In genomic region chr20:41003143-41003932, GRCh38 we compare ENCODE assay signal across 8 cellular contexts. TPM values are rescaled to one million over a fixed set of nuclear protein-coding genes. Genes with fewer than 3 reads are reported as not detected.
DNase-seq lines count a peak whose midpoint lies in the region; ATAC-seq lines count a peak whose summit lies in the region.

No MANE protein-coding gene starts in this region.

- peak overlapping the region; percentile 95 to 99 (median 97) for H3K27ac Mint-ChIP-seq in CD4-positive, alpha-beta memory T cell
- H3K27ac Mint-ChIP-seq in activated naive CD8-positive, alpha-beta T cell treated with anti-CD3 and anti-CD28 coated beads, Interleukin-2, amount 10 ng/mL, durations not matched to agents 7 days and 5 days, result peak overlapping the region; percentile 90

- H3K4me1 ChIP-seq in CD4-positive, alpha-beta memory T cell (ENCODE audit: insufficient read depth, low read length), result peaks cover 13% of the 10 kb centered on the region
- H3K4me1 ChIP-seq in HUES64 (ENCODE audit: insufficient read depth, low read length), result peaks cover 15% of the 10 kb centered on the region

- H3K27me3 ChIP-seq in CD4-positive, alpha-beta memory T cell (ENCODE audit: insufficient read depth, low read length), result no peaks in the 10 kb centered on the region
- H3K27me3 ChIP-seq in HUES64 (ENCODE audit: insufficient read depth, low read length), result no peaks in the 10 kb centered on the region

- H3K9ac ChIP-seq in HUES64 (ENCODE audit: low read depth, low read length), result peak overlapping the region; percentile 40

- CTCF ChIA-PET in CD4-positive, alpha-beta memory T cell (lab: Charles Lee; ENCODE audit: partially characterized antibody), result interaction anchor here (3.5 kb wide), 1 partner anchor 12 kb away, joined by 16 read pairs; no protein-coding TSS in a partner anchor

- H3K4me3 Mint-ChIP-seq in CD4-positive, alpha-beta memory T cell, result peak overlapping the region; percentile 78 to 90 (median 82)
- peak overlapping the region; percentile 72 for H3K4me3 Mint-ChIP-seq in activated naive CD8-positive, alpha-beta T cell treated with anti-CD3 and anti-CD28 coated beads, Interleukin-2, amount 10 ng/mL, durations not matched to agents 7 days and 5 days

- POLR2A ChIA-PET in CD4-positive, alpha-beta memory T cell (lab: Charles Lee; ENCODE audit: partially characterized antibody), result interaction anchor here (1.0 to 1.8 kb wide), 2 partner anchors 8 to 11 kb away, joined by 3 to 4 read pairs; no protein-coding TSS in a partner anchor
- POLR2A ChIA-PET in activated naive CD8-positive, alpha-beta T cell treated with anti-CD3 and anti-CD28 coated beads, Interleukin-2, amount 10 ng/mL, durations not matched to agents 7 days and 5 days (lab: Charles Lee), result interaction anchor here (1.0 kb wide), 1 partner anchor 11 kb away, joined by 3 read pairs; no protein-coding TSS in a partner anchor

- no peaks in the 10 kb centered on the region for H3K9me3 ChIP-seq in CD4-positive, alpha-beta memory T cell (ENCODE audit: control insufficient read depth in 1 of 2, low read length in 2 of 2)
- H3K9me3 ChIP-seq in HUES64 (ENCODE audit: insufficient read depth, low read depth, low read length), result peaks cover 12% of the 10 kb centered on the region

- peak; percentile 76 to 91 (median 83) for DNase-seq in CD4-positive, alpha-beta memory T cell
- peak; percentile 41 for DNase-seq in T follicular helper cell (ENCODE audit: low read depth)
- DNase-seq in activated naive CD8-positive, alpha-beta T cell treated with anti-CD3 and anti-CD28 coated beads, Interleukin-2, amount 10 ng/mL, durations not matched to agents 7 days and 5 days, result peak; percentile 68
- peak; percentile 19 for DNase-seq in iPS DF 4.7 (ENCODE audit: extremely low read depth, low spot score)
- peak; percentile 79 for DNase-seq in stimulated activated CD4-positive, alpha-beta T cell treated with anti-CD3 and anti-CD28 coated beads, Interleukin-15, amount 100 ng/mL, for 24 hours
- DNase-seq in 8988T, result no peak

- peaks cover 16 to 41% (median 22%) of the 10 kb centered on the region in 4 donors for H3K4me1 Mint-ChIP-seq in CD4-positive, alpha-beta memory T cell
- peaks cover 35% of the 10 kb centered on the region for H3K4me1 Mint-ChIP-seq in activated naive CD8-positive, alpha-beta T cell treated with anti-CD3 and anti-CD28 coated beads, Interleukin-2, amount 10 ng/mL, durations not matched to agents 7 days and 5 days

- H3K27me3 Mint-ChIP-seq in CD4-positive, alpha-beta memory T cell, result no peaks in the 10 kb centered on the region
- H3K27me3 Mint-ChIP-seq in activated naive CD8-positive, alpha-beta T cell treated with anti-CD3 and anti-CD28 coated beads, Interleukin-2, amount 10 ng/mL, durations not matched to agents 7 days and 5 days, result peaks cover 2% of the 10 kb centered on the region

- intact Hi-C loops in CD4-positive, alpha-beta memory T cell (cut with micrococcal nuclease), result loop anchor here (1.0 to 2.0 kb wide), 3 partner anchors 25 to 314 kb away; partner anchors contain the start of genes TOP1 and ZHX3

- H3K36me3 ChIP-seq in CD4-positive, alpha-beta memory T cell (ENCODE audit: insufficient read depth, low read length), result no peaks in the 10 kb centered on the region
- no peaks in the 10 kb centered on the region for H3K36me3 ChIP-seq in HUES64 (ENCODE audit: insufficient read depth, low read length)

- WGBS in HUES64, result 65% methylated on average over 10 of the region's 12 CpGs

- peak overlapping the region; percentile 19 to 60 for H3K4me3 ChIP-seq in CD4-positive, alpha-beta memory T cell (ENCODE audit: low read length in 2 of 2)
- no peak overlapping the region for H3K4me3 ChIP-seq in HUES64 (ENCODE audit: low read length)

- no peaks in the 10 kb centered on the region for H3K36me3 Mint-ChIP-seq in CD4-positive, alpha-beta memory T cell
- H3K36me3 Mint-ChIP-seq in activated naive CD8-positive, alpha-beta T cell treated with anti-CD3 and anti-CD28 coated beads, Interleukin-2, amount 10 ng/mL, durations not matched to agents 7 days and 5 days, result peaks cover 12% of the 10 kb centered on the region

- no peaks in the 10 kb centered on the region for H3K9me3 Mint-ChIP-seq in CD4-positive, alpha-beta memory T cell
- peaks cover 2% of the 10 kb centered on the region for H3K9me3 Mint-ChIP-seq in activated naive CD8-positive, alpha-beta T cell treated with anti-CD3 and anti-CD28 coated beads, Interleukin-2, amount 10 ng/mL, durations not matched to agents 7 days and 5 days

- ATAC-seq in activated naive CD8-positive, alpha-beta T cell treated with anti-CD3 and anti-CD28 coated beads, Interleukin-2, amount 10 ng/mL, durations not matched to agents 7 days and 5 days (ENCODE audit: low read depth), result peak; percentile 93
- ATAC-seq in HG02852 (IDR thresholded peaks at IDR 0.05; ENCODE audit: unreplicated experiment), result no peak

- peak overlapping the region; percentile 72 for H3K27ac ChIP-seq in CD4-positive, alpha-beta memory T cell (ENCODE audit: low read depth, low read length)
- peak overlapping the region; percentile 89; the same call in 1 of the 2 replicates for H3K27ac ChIP-seq in HUES64 (ENCODE audit: low read depth, low read length)

RNA-seq across cellular contexts. Expression of gene TOP1, which starts 25.3 kb away (rescaled TPM):
- 10 to 100 TPM; 44.4 to 47.5 TPM for total RNA-seq in CD4-positive, alpha-beta memory T cell
- 10 to 100 TPM in 1 of 2 donors, 1 to 10 TPM in 1; 3.8 to 15.5 TPM for polyA plus RNA-seq in CD4-positive, alpha-beta memory T cell
- 85.0 TPM for polyA plus RNA-seq in HUES64 (2013, experiment 1 of 2)
- polyA plus RNA-seq in HUES64 (2013, experiment 2 of 2), result 89.4 TPM
- total RNA-seq in activated naive CD8-positive, alpha-beta T cell treated with anti-CD3 and anti-CD28 coated beads, Interleukin-2, amount 10 ng/mL, durations not matched to agents 7 days and 5 days, result 10 to 100 TPM; 72.6 to 75.2 TPM
